Comparison of ENCODE assay signal across 17 cellular contexts in the genomic region with DNA sequence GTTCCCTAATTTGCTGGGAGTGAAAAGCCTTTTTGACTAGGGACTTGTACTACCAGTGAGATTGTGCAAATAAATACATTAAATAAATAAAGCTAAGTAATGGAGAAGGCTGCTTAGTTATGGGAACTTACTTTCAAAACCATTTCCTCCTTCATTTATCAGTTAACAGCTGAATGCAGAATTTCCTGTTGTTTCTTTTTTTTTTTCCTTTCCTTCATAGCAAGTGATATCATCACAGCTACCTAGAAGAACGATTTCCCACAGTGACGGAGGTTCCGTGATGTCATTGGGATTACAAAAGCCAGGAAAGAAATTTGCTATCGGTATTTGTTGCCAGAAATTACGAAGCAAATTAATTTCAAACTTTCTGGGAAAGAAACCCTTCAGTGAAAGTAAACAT. TPM values are rescaled to one million over a fixed set of nuclear protein-coding genes. Genes with fewer than 3 reads are reported as not detected.
A peak's percentile ranks its signal among the peaks of the same experiment; 100 is the strongest.
DNase-seq lines count a peak whose midpoint lies in the region; ATAC-seq and TF ChIP-seq lines count a peak whose summit lies in the region.
"Had no signal": no experiment of that assay in that cellular context is flagged by ENCODE, and none has a peak within 500 bp of the region (broad histone marks: within the 10 kb centered on the region; RNA-seq: fewer than 3 reads in every experiment).

No MANE protein-coding gene starts in this region.

- H3K27me3 ChIP-seq in trophoblast cell (ENCODE audit: insufficient read depth, low read length) = no peaks in the 10 kb centered on the region
- H3K27me3 ChIP-seq in psoas muscle (ENCODE audit: insufficient read depth in 3 of 3, low read length in 2 of 3) = no peaks in the 10 kb centered on the region
- H3K27me3 ChIP-seq: upper lobe of right lung had no signal

- no peak overlapping the region for H3K23ac ChIP-seq in trophoblast cell (ENCODE audit: low read length)

- no peaks in the 10 kb centered on the region for H3K79me1 ChIP-seq in trophoblast cell (ENCODE audit: low read length)

- no peak overlapping the region for H3K4me3 ChIP-seq in trophoblast cell (ENCODE audit: low read depth, low read length)
- H3K4me3 ChIP-seq in psoas muscle = no peak overlapping the region
- H3K4me3 ChIP-seq: upper lobe of right lung had no signal

- no peak overlapping the region for H3K18ac ChIP-seq in trophoblast cell (ENCODE audit: low read length)

- no peak overlapping the region for H2AFZ ChIP-seq in trophoblast cell (ENCODE audit: insufficient read depth, low read length, poor library complexity)

- H3K9me3 ChIP-seq in trophoblast cell (ENCODE audit: insufficient read depth, low read depth, low read length) = no peaks in the 10 kb centered on the region
- no peaks in the 10 kb centered on the region for H3K9me3 ChIP-seq in psoas muscle
- H3K9me3 ChIP-seq: upper lobe of right lung had no signal

- H4K12ac ChIP-seq in trophoblast cell (ENCODE audit: low read depth, low read length) = no peak overlapping the region

- H3K14ac ChIP-seq in trophoblast cell (ENCODE audit: low read length) = no peak overlapping the region

- ATAC-seq in stimulated activated naive CD8-positive, alpha-beta T cell treated with anti-CD3 and anti-CD28 coated beads, Interleukin-15, amount 100 ng/mL, for 72 hours = no peak
- ATAC-seq in psoas muscle = no peak
- ATAC-seq: CD8-positive, alpha-beta T cell; HCT116; stimulated activated naive B cell treated with anti-CD40 and anti-IgM and Interleukin-4, amounts not matched to agents 10 μg/mL and 1 μg/mL and 100 μg/mL, for 72 hours; upper lobe of right lung had no signal

- H4K8ac ChIP-seq in trophoblast cell (ENCODE audit: low read depth, low read length) = no peak overlapping the region

- H3K27ac ChIP-seq in trophoblast cell (ENCODE audit: low read depth, low read length) = no peak overlapping the region
- no peak overlapping the region for H3K27ac ChIP-seq in psoas muscle
- H3K27ac ChIP-seq: upper lobe of right lung had no signal

- H3K4me1 ChIP-seq in trophoblast cell (ENCODE audit: control insufficient read depth in 1 of 2, insufficient read depth in 2 of 2, low read length in 2 of 2) = no peaks in the 10 kb centered on the region
- no peaks in the 10 kb centered on the region for H3K4me1 ChIP-seq in psoas muscle
- H3K4me1 ChIP-seq: upper lobe of right lung had no signal

- peak; percentile 3 to 5 for DNase-seq in activated CD4-positive, alpha-beta T cell treated with anti-CD3 and anti-CD28 coated beads, Interleukin-2, amount 50 U/mL, for 4 hours
- DNase-seq in activated CD4-positive, alpha-beta T cell treated with anti-CD3 and anti-CD28 coated beads for 48 hours = no peak
- DNase-seq in MV-4-11 (lab: John Stamatoyannopoulos, UW) = peak; percentile 12
- DNase-seq in dermis microvascular lymphatic vessel endothelial cell (ENCODE audit: low read depth in 2 of 2) = peak; percentile 53 to 86
- peak; percentile 11 to 77 for DNase-seq in trophoblast cell
- no peak for DNase-seq in stimulated activated naive CD8-positive, alpha-beta T cell treated with anti-CD3 and anti-CD28 coated beads, Interleukin-15, amount 100 ng/mL, for 72 hours
- DNase-seq in NCI-H2171 treated with DMSO at 0.1 percent for 48 hours (lab: John Stamatoyannopoulos, UW) = no peak
- no peak for DNase-seq in psoas muscle
- DNase-seq: CD8-positive, alpha-beta T cell; effector CD4-positive, alpha-beta T cell; hypothalamus; NCI-H2227 treated with DMSO at 0.1 percent for 48 hours; stimulated activated naive B cell treated with anti-CD40 and anti-IgM and Interleukin-4, amounts not matched to agents 10 μg/mL and 1 μg/mL and 100 μg/mL, for 72 hours; T-cell; upper lobe of right lung had no signal

- intact Hi-C loops in psoas muscle (cut with DNase I) = no loop called here

- no CpG with 5 or more reads among the region's 5 CpGs for WGBS in trophoblast cell (ENCODE audit: extremely low coverage, insufficient coverage, insufficient read length)
- WGBS in psoas muscle, 3 donors = 30 to 47% (median 32%) methylated on average over 5 of the region's 5 CpGs

- H2BK5ac ChIP-seq in trophoblast cell (ENCODE audit: low read depth, low read length, poor library complexity) = no peak overlapping the region

- H3K79me2 ChIP-seq in trophoblast cell (ENCODE audit: control insufficient read depth, insufficient read depth, low read length, poor library complexity) = no peaks in the 10 kb centered on the region

- no peak overlapping the region for H2BK12ac ChIP-seq in trophoblast cell (ENCODE audit: low read length)

- H3K4me2 ChIP-seq in trophoblast cell (ENCODE audit: low read length) = no peak overlapping the region

- H2BK120ac ChIP-seq in trophoblast cell (ENCODE audit: insufficient read depth, low read length, poor library complexity) = no peak overlapping the region

- H3K9ac ChIP-seq in trophoblast cell (ENCODE audit: low read length) = no peak overlapping the region

- H3K4me1 Mint-ChIP-seq in stimulated activated naive CD8-positive, alpha-beta T cell treated with anti-CD3 and anti-CD28 coated beads, Interleukin-15, amount 100 ng/mL, for 72 hours = peaks cover 6% of the 10 kb centered on the region

- H3K9me3 Mint-ChIP-seq in stimulated activated naive CD8-positive, alpha-beta T cell treated with anti-CD3 and anti-CD28 coated beads, Interleukin-15, amount 100 ng/mL, for 72 hours = peaks cover 6 to 10% of the 10 kb centered on the region in 2 donors
- H3K9me3 Mint-ChIP-seq: CD8-positive, alpha-beta T cell; T-cell had no signal

- H3K4me3 Mint-ChIP-seq in stimulated activated naive CD8-positive, alpha-beta T cell treated with anti-CD3 and anti-CD28 coated beads, Interleukin-15, amount 100 ng/mL, for 72 hours = no peak overlapping the region
- H3K4me3 Mint-ChIP-seq: CD8-positive, alpha-beta T cell; neural crest cell; stimulated activated naive B cell treated with anti-CD40 and anti-IgM and Interleukin-4, amounts not matched to agents 10 μg/mL and 1 μg/mL and 100 μg/mL, for 72 hours had no signal

- H3K36me3 ChIP-seq in trophoblast cell (ENCODE audit: control insufficient read depth in 1 of 2, insufficient read depth in 2 of 2, low read length in 2 of 2) (no peaks in the 10 kb centered on the region), psoas muscle (ENCODE audit: insufficient read depth in 1 of 2, low read depth in 1 of 2) (no peaks in the 10 kb centered on the region)
- H3K36me3 ChIP-seq: upper lobe of right lung had no signal

- no peak overlapping the region for H3K4ac ChIP-seq in trophoblast cell (ENCODE audit: low read depth, low read length)

- TF ChIP-seq CTCF in psoas muscle (IDR thresholded peaks at IDR 0.05) = no peak

- peaks cover 30% of the 10 kb centered on the region for H3K27me3 Mint-ChIP-seq in stimulated activated naive CD8-positive, alpha-beta T cell treated with anti-CD3 and anti-CD28 coated beads, Interleukin-15, amount 100 ng/mL, for 72 hours

- H2AK5ac ChIP-seq in trophoblast cell (ENCODE audit: low read length) = no peak overlapping the region

- H4K91ac ChIP-seq in trophoblast cell (ENCODE audit: low read depth, low read length) = no peak overlapping the region

- no peak overlapping the region for H3K27ac Mint-ChIP-seq in stimulated activated naive CD8-positive, alpha-beta T cell treated with anti-CD3 and anti-CD28 coated beads, Interleukin-15, amount 100 ng/mL, for 72 hours
- H3K27ac Mint-ChIP-seq: CD8-positive, alpha-beta T cell; stimulated activated naive B cell treated with anti-CD40 and anti-IgM and Interleukin-4, amounts not matched to agents 10 μg/mL and 1 μg/mL and 100 μg/mL, for 72 hours had no signal

RNA-seq across cellular contexts. Expression of a gene that starts 42.1 kb away (rescaled TPM):
- 60.9 and 64.4 TPM in 2 replicates for total RNA-seq in dermis microvascular lymphatic vessel endothelial cell
- polyA plus RNA-seq in trophoblast cell (2013) = 13.0 and 14.5 TPM in 2 replicates
- 10 to 100 TPM in 1 of 4 donors, 1 to 10 TPM in 3; 2.9 to 10.6 (median 6.6) TPM for total RNA-seq in psoas muscle
- 1 to 10 TPM; 3.2 to 4.7 (median 3.4) TPM for polyA plus RNA-seq in psoas muscle

Comparison
In these comparisons a context has a peak if more than half of its experiments do, and no peak if none do; other contexts are left out.
1. DNase-seq: peak in activated CD4-positive, alpha-beta T cell treated with anti-CD3 and anti-CD28 coated beads, Interleukin-2, amount 50 U/mL, for 4 hours (2 of 2), MV-4-11 (single experiment), dermis microvascular lymphatic vessel endothelial cell (2 of 2) and trophoblast cell (2 of 2); none in activated CD4-positive, alpha-beta T cell treated with anti-CD3 and anti-CD28 coated beads for 48 hours (single experiment), stimulated activated naive CD8-positive, alpha-beta T cell treated with anti-CD3 and anti-CD28 coated beads, Interleukin-15, amount 100 ng/mL, for 72 hours (0 of 2), NCI-H2171 treated with DMSO at 0.1 percent for 48 hours (single experiment) and psoas muscle (0 of 2).